In genomic region chr7:30916767-30917166, GRCh38 we compare ENCODE assay signal across 1 cellular context.
TF ChIP-seq lines count a peak whose summit lies in the region.

No MANE protein-coding gene starts in this region.

TF ChIP-seq in IMR-90, 13 proteins besides CTCF, POLR2A, EP300 and RAD21:
- TF ChIP-seq RFX5 (IDR thresholded peaks at IDR 0.05; ENCODE audit: low read depth, low read length) (no peak), MAFK (IDR thresholded peaks at IDR 0.05; ENCODE audit: low read depth, low read length) (peak; percentile 58)
